In the genomic region with DNA sequence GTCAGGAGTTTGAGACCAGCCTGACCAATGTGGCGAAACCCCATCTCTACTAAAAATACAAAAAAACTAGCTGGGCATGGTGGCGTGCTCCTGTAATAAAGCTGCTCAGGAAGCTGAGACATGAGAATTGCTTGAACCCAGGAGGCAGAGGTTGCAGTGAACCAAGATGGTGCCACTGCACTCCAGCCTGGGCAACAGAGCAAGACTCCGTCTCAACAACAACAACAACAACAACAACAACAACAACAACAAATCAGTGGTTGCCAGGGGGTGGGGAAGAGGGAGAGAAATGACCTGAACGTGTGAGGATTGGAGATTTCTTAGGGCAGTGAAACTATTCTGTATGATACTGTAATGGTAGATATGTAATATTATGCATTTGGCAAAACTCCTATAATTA, we compare ENCODE assay signal across 1 cellular context.
A peak's percentile ranks its signal among the peaks of the same experiment; 100 is the strongest.
TF ChIP-seq lines count a peak whose summit lies in the region.
"Not testable (repeated sequence)": the region's sequence is repeated elsewhere in the genome, so short reads cannot be mapped to it uniquely, and the experiment has no call there.

No MANE protein-coding gene starts in this region.

TF ChIP-seq in HepG2, 621 proteins besides CTCF, POLR2A, EP300 and RAD21:
- peak; percentile 83 for TF ChIP-seq FOXP1 (IDR thresholded peaks at IDR 0.05)
- not testable (repeated sequence) for TF ChIP-seq FOXP1 (CRISPR knock-in tag; IDR thresholded peaks at IDR 0.05)
TF ChIP-seq in HepG2: peak in this region for 1; not testable (repeated sequence) for 620.
